In genomic region chr11:104183572-104183971, GRCh38 we compare ENCODE assay signal across 22 cellular contexts. TPM values are rescaled to one million over a fixed set of nuclear protein-coding genes. Genes with fewer than 3 reads are reported as not detected.
DNase-seq lines count a peak whose midpoint lies in the region; ATAC-seq, FAIRE-seq and TF ChIP-seq lines count a peak whose summit lies in the region.
"Had no signal": no experiment of that assay in that cellular context is flagged by ENCODE, and none has a peak within 500 bp of the region (broad histone marks: within the 10 kb centered on the region; RNA-seq: fewer than 3 reads in every experiment).

No MANE protein-coding gene starts in this region.

- H3K27ac ChIP-seq in GM23248 (no peak overlapping the region), foreskin keratinocyte (no peak overlapping the region)
- H3K27ac ChIP-seq: BLaER1, KMS-11 had no signal

- H3K9ac ChIP-seq in GM23248 = no peak overlapping the region
- H3K9ac ChIP-seq: BLaER1, KMS-11 had no signal

- peak; percentile 48; the same call in 2 of the 3 replicates for ATAC-seq in SK-N-SH treated with all-trans-retinoic acid at 6 μM for 48 hours
- ATAC-seq in foreskin keratinocyte = peak; percentile 50

- in situ Hi-C loops in GM23248 (cut with MboI) = no loop called here

- H4K20me1 ChIP-seq in GM23248 (ENCODE audit: insufficient read depth) = no peaks in the 10 kb centered on the region
- H4K20me1 ChIP-seq: BLaER1 had no signal

- DNase-seq in GM23248 (peak; percentile 10), bronchial epithelial cell (ENCODE audit: low read depth) (peak; percentile 17), foreskin keratinocyte (no peak), dedifferentiated amniotic fluid mesenchymal stem cell (ENCODE audit: extremely low spot score) (no peak), NCI-H1092 treated with DMSO at 0.1 percent for 48 hours (lab: John Stamatoyannopoulos, UW) (no peak), GM12891 (ENCODE audit: insufficient read length, low spot score) (no peak), COR-L47 (lab: John Stamatoyannopoulos, UW) (no peak)
- DNase-seq: ACHN; Calu3; CD4-positive, alpha-beta memory T cell; DMS 273 treated with DMSO at 0.1 percent for 48 hours; DMS53; DND-41; EL; HCEC 1CT had no signal

- no peak for FAIRE-seq in bronchial epithelial cell (lab: Jason Lieb, UNC)
- FAIRE-seq in GM12891 (lab: Jason Lieb, UNC) = no peak
- FAIRE-seq: G401.6, GM12892, GM19239 had no signal

- no peak overlapping the region for H3K4me3 ChIP-seq in GM23248
- H3K4me3 ChIP-seq in bronchial epithelial cell (ENCODE audit: low read depth, low read length) = no peak overlapping the region
- H3K4me3 ChIP-seq: BLaER1 had no signal

- H3K9me2 ChIP-seq in GM23248 (ENCODE audit: insufficient read depth) = no peaks in the 10 kb centered on the region

- H3K9me3 ChIP-seq in GM23248 (ENCODE audit: low read depth) = no peaks in the 10 kb centered on the region
- H3K9me3 ChIP-seq: BLaER1 had no signal

- H3K27me3 ChIP-seq in GM23248 (replicated peaks; ENCODE audit: insufficient read depth) (no peaks in the 10 kb centered on the region), bronchial epithelial cell (ENCODE audit: control insufficient read depth, insufficient read depth, low read length) (no peaks in the 10 kb centered on the region), foreskin keratinocyte (peaks cover 6% of the 10 kb centered on the region)
- H3K27me3 ChIP-seq: BLaER1 had no signal

- TF ChIP-seq CTCF in bronchial epithelial cell (IDR thresholded peaks at IDR 0.05; ENCODE audit: insufficient read depth, low read length, severe bottlenecking) (no peak), foreskin keratinocyte (conservative IDR thresholded peaks at IDR 0.05) (no peak)

- H3K79me2 ChIP-seq in GM23248 (ENCODE audit: insufficient read depth) = no peaks in the 10 kb centered on the region

- H2AFZ ChIP-seq in GM23248 = no peak overlapping the region

- TF ChIP-seq POLR2A in GM12891 (IDR thresholded peaks at IDR 0.05; ENCODE audit: low read depth, low read length) = no peak

- H3K4me2 ChIP-seq in GM23248 (ENCODE audit: unreplicated experiment) = no peak overlapping the region
- H3K4me2 ChIP-seq: BLaER1, KMS-11 had no signal

- no peaks in the 10 kb centered on the region for H3F3A ChIP-seq in GM23248 (ENCODE audit: insufficient read depth)

- H3K36me3 ChIP-seq in GM23248 (ENCODE audit: low read depth) (no peaks in the 10 kb centered on the region), bronchial epithelial cell (ENCODE audit: control insufficient read depth, insufficient read depth, low read length) (no peaks in the 10 kb centered on the region)
- H3K36me3 ChIP-seq: BLaER1 had no signal

- H3K4me1 ChIP-seq in GM23248 (ENCODE audit: insufficient read depth) = no peaks in the 10 kb centered on the region
- no peaks in the 10 kb centered on the region for H3K4me1 ChIP-seq in foreskin keratinocyte
- H3K4me1 ChIP-seq: BLaER1 had no signal

TF ChIP-seq in SK-N-SH treated with all-trans-retinoic acid at 6 μM for 48 hours, 23 proteins besides CTCF, POLR2A, EP300 and RAD21:
- TF ChIP-seq ZNF565 (CRISPR knock-in tag; conservative IDR thresholded peaks at IDR 0.05; ENCODE audit: low read depth) (no peak), TSHZ2 (CRISPR knock-in tag; IDR thresholded peaks at IDR 0.05) (no peak), PATZ1 (CRISPR knock-in tag; IDR thresholded peaks at IDR 0.05; ENCODE audit: borderline replicate concordance) (no peak), ISL1 (CRISPR knock-in tag; IDR thresholded peaks at IDR 0.05) (peak; percentile 23; the same call in 1 of the 2 replicates)

TF ChIP-seq in GM12891, 5 proteins besides CTCF, POLR2A, EP300 and RAD21:
- TF ChIP-seq POLR2AphosphoS5 (IDR thresholded peaks at IDR 0.05; ENCODE audit: low read depth, low read length) = no peak
- TF ChIP-seq SPI1 (IDR thresholded peaks at IDR 0.05; ENCODE audit: low read depth, low read length) = no peak
- no peak for TF ChIP-seq POU2F2 (IDR thresholded peaks at IDR 0.05; ENCODE audit: low read depth, low read length)
- no peak for TF ChIP-seq PAX5 (IDR thresholded peaks at IDR 0.05; ENCODE audit: insufficient read depth, low read length, severe bottlenecking)
- TF ChIP-seq TAF1 (IDR thresholded peaks at IDR 0.05; ENCODE audit: low read depth, low read length) = no peak

RNA-seq across cellular contexts. Expression of gene PDGFD, which starts 19.6 kb away (rescaled TPM):
- 0.25 and 1.3 TPM in 2 replicates for total RNA-seq in GM23248 (2014; rRNA removed; shearing (Covaris generic))
- 0.81 and 1.0 TPM in 2 replicates for polyA plus RNA-seq in GM23248 (2016; fragmentation: Nextera tagmentation; extraction: Ambion mirVana)
- total RNA-seq in bronchial epithelial cell = under 0.01 and 0.53 TPM in 2 replicates
- total RNA-seq in foreskin keratinocyte = 0.11 and 0.20 TPM in 2 replicates
- polyA plus RNA-seq in foreskin keratinocyte = 0.03 and 0.04 TPM in 2 replicates
- polyA plus RNA-seq in GM12891 (2012; ENCODE audit: low read depth, missing spikeins) = not detected
- total RNA-seq: CD4-positive, alpha-beta memory T cell; HT-29 had no signal

Comparison
In these comparisons a context has a peak if more than half of its experiments do, and no peak if none do; other contexts are left out.
1. DNase-seq: peak in GM23248 (single experiment) and bronchial epithelial cell (single experiment); none in foreskin keratinocyte (0 of 2), dedifferentiated amniotic fluid mesenchymal stem cell (single experiment), NCI-H1092 treated with DMSO at 0.1 percent for 48 hours (single experiment), GM12891 (single experiment) and COR-L47 (single experiment).